15 cellular contexts compared by ENCODE assay signal in genomic region chr15:59232476-59232875, GRCh38. TPM values are rescaled to one million over a fixed set of nuclear protein-coding genes. Genes with fewer than 3 reads are reported as not detected.
DNase-seq lines count a peak whose midpoint lies in the region; ATAC-seq, FAIRE-seq and TF ChIP-seq lines count a peak whose summit lies in the region.
"Had no signal": no experiment of that assay in that cellular context is flagged by ENCODE, and none has a peak within 500 bp of the region (broad histone marks: within the 10 kb centered on the region; RNA-seq: fewer than 3 reads in every experiment).

No MANE protein-coding gene starts in this region.

- peak; percentile 67 for DNase-seq in AG09309 (ENCODE audit: low read depth)
- peak; percentile 10 for DNase-seq in Panc1 (ENCODE audit: low read depth, low spot score)
- peak; percentile 96 for DNase-seq in endothelial cell of umbilical vein (ENCODE audit: low read depth, low spot score)
- DNase-seq in myocyte (ENCODE audit: low read depth): peak; percentile 63
- no peak for DNase-seq in NCI-H2196 treated with DMSO at 0.1 percent for 48 hours (lab: John Stamatoyannopoulos, UW; ENCODE audit: unreplicated experiment)
- no peak for DNase-seq in H4 (ENCODE audit: low spot score)
- DNase-seq in NAMALWA (ENCODE audit: low spot score): no peak
- DNase-seq: gastrocnemius medialis; naive thymus-derived CD8-positive, alpha-beta T cell; NCI-H1105; NK-92 treated with Interleukin-12 subunit alpha and Interleukin-12 subunit beta, amount 100 ng/mL, for 24 hours had no signal

- no peaks in the 10 kb centered on the region for H3K9me1 ChIP-seq in endothelial cell of umbilical vein (replicated peaks; ENCODE audit: control insufficient read depth, extremely low read depth, insufficient read depth, low read length)

- in situ Hi-C loops in Panc1 (cut with HindIII; ENCODE audit: low pct_unique_long_range_greater_than_20kb, low sequenced_read_pairs): no loop called here

- H3K27me3 ChIP-seq in Panc1 (ENCODE audit: control insufficient read depth, insufficient read depth, low read length): no peaks in the 10 kb centered on the region
- H3K27me3 ChIP-seq in endothelial cell of umbilical vein (ENCODE audit: control insufficient read depth in 2 of 2, insufficient read depth in 2 of 2, low read length in 2 of 2): no peaks in the 10 kb centered on the region
- H3K27me3 ChIP-seq: gastrocnemius medialis had no signal

- TF ChIP-seq CTCF in AG09309 (IDR thresholded peaks at IDR 0.05; ENCODE audit: control insufficient read depth, insufficient read depth, low read depth, low read length, missing control alignments): no peak
- no peak for TF ChIP-seq CTCF in Panc1 (IDR thresholded peaks at IDR 0.05)
- no peak for TF ChIP-seq CTCF in endothelial cell of umbilical vein (IDR thresholded peaks at IDR 0.05; ENCODE audit: extremely low read depth in 1 of 2, insufficient read depth in 1 of 2, low read depth in 1 of 2, low read length in 2 of 2)

- H3K27ac ChIP-seq in Panc1 (ENCODE audit: low read length) (no peak overlapping the region), endothelial cell of umbilical vein (ENCODE audit: insufficient read depth, low read depth, low read length) (peak overlapping the region; percentile 99)
- H3K27ac ChIP-seq: C4-2B, gastrocnemius medialis had no signal

- POLR2A ChIA-PET in Panc1 (lab: Charles Lee): no interaction called here
- POLR2A ChIA-PET in endothelial cell of umbilical vein (lab: Charles Lee): no interaction called here

- 0 out of 2 replicates have a peak, but pooled peaks cover 2% of the 10 kb centered on the region for H3K36me3 ChIP-seq in Panc1 (ENCODE audit: control insufficient read depth, insufficient read depth, low read length)
- peaks cover 2 to 7% of the 10 kb centered on the region in 2 experiments for H3K36me3 ChIP-seq in endothelial cell of umbilical vein (ENCODE audit: control insufficient read depth in 2 of 2, extremely low read depth in 1 of 2, insufficient read depth in 2 of 2, low read length in 2 of 2)

- BruUV-seq in Panc1 (replicated peaks; lab: Mats Ljungman, UMichigan) (no TSS peak), endothelial cell of umbilical vein (replicated peaks; lab: Mats Ljungman, UMichigan) (no TSS peak)

- H3K4me3 ChIP-seq in AG09309 (ENCODE audit: control insufficient read depth, low read depth, low read length): no peak overlapping the region
- H3K4me3 ChIP-seq in Panc1 (ENCODE audit: low read depth in 2 of 2, low read length in 2 of 2): no peak overlapping the region
- H3K4me3 ChIP-seq in endothelial cell of umbilical vein (replicated peaks in 1 of 3; ENCODE audit: insufficient read depth in 1 of 3, low read depth in 1 of 3, low read length in 3 of 3): peak overlapping the region in 1 of 3 experiments; percentile 3
- H3K4me3 ChIP-seq: gastrocnemius medialis, GM12878 had no signal

- TF ChIP-seq POLR2A in endothelial cell of umbilical vein (IDR thresholded peaks at IDR 0.05; ENCODE audit: low read depth, low read length): no peak

- peaks cover 7% of the 10 kb centered on the region for H3K79me2 ChIP-seq in endothelial cell of umbilical vein (ENCODE audit: control insufficient read depth, insufficient read depth, low read length)

- peak overlapping the region; percentile 73 for H3K4me2 ChIP-seq in endothelial cell of umbilical vein (ENCODE audit: insufficient read depth, low read length)

- dilution Hi-C loops in endothelial cell of umbilical vein (cut with MboI; ENCODE audit: extremely low pct_ligation_motif_present, low sequenced_read_pairs): no loop called here

- peak; percentile 97 for FAIRE-seq in endothelial cell of umbilical vein (lab: Jason Lieb, UNC)

- CTCF ChIA-PET in Panc1 (lab: Charles Lee): interaction anchor here (0.6 kb wide), 1 partner anchor 62 kb away, joined by 3 read pairs; no protein-coding TSS in a partner anchor
- CTCF ChIA-PET in endothelial cell of umbilical vein (lab: Charles Lee): interaction anchor here (1.0 to 1.8 kb wide), 10 partner anchors 8 to 142 kb away, joined by 3 to 16 read pairs (median 3); no protein-coding TSS in a partner anchor

- peak overlapping the region; percentile 83 for H3K9ac ChIP-seq in endothelial cell of umbilical vein (replicated peaks; ENCODE audit: extremely low read depth, insufficient read depth, low read length)

- H4K20me1 ChIP-seq in endothelial cell of umbilical vein (replicated peaks; ENCODE audit: control insufficient read depth, extremely low read depth, insufficient read depth, low read length): no peaks in the 10 kb centered on the region

- H3K4me1 ChIP-seq in Panc1 (ENCODE audit: control insufficient read depth, insufficient read depth, low read length): no peaks in the 10 kb centered on the region
- peaks cover 33% of the 10 kb centered on the region for H3K4me1 ChIP-seq in endothelial cell of umbilical vein (ENCODE audit: control insufficient read depth, extremely low read depth, insufficient read depth, low read length)

- intact Hi-C loops in Panc1 (cut with micrococcal nuclease; ENCODE audit: unreplicated experiment) (no loop called here), endothelial cell of umbilical vein (cut with micrococcal nuclease) (loop anchor here (1.0 to 2.0 kb wide), 4 partner anchors 14 to 64 kb away; no protein-coding TSS in a partner anchor)

- no peak overlapping the region for H2AFZ ChIP-seq in endothelial cell of umbilical vein (ENCODE audit: low read depth, low read length)

- ATAC-seq in Panc1 (no peak), HG03039 (IDR thresholded peaks at IDR 0.05; ENCODE audit: unreplicated experiment) (no peak)
- ATAC-seq: GM12878; naive thymus-derived CD8-positive, alpha-beta T cell had no signal

- H3K9me3 ChIP-seq in Panc1 (ENCODE audit: control insufficient read depth, insufficient read depth, low read depth, low read length): no peaks in the 10 kb centered on the region
- no peaks in the 10 kb centered on the region for H3K9me3 ChIP-seq in endothelial cell of umbilical vein (replicated peaks; ENCODE audit: control insufficient read depth, insufficient read depth, low read length)
- H3K9me3 ChIP-seq: gastrocnemius medialis had no signal

TF ChIP-seq in endothelial cell of umbilical vein, 7 proteins besides CTCF, POLR2A, EP300 and RAD21:
- TF ChIP-seq JUN (IDR thresholded peaks at IDR 0.05; ENCODE audit: borderline replicate concordance, insufficient read depth, insufficient read length, low read depth) (peak; percentile 91), FOS (IDR thresholded peaks at IDR 0.05; ENCODE audit: borderline replicate concordance, insufficient read depth, low read length) (peak; percentile 88), EZH2 (IDR thresholded peaks at IDR 0.05; ENCODE audit: borderline replicate concordance, low read depth, low read length, severe bottlenecking) (no peak), POLR2AphosphoS5 (IDR thresholded peaks at IDR 0.05; ENCODE audit: insufficient read depth, low read depth, low read length) (peak; percentile 68)
TF ChIP-seq in endothelial cell of umbilical vein: peak in this region for 3.

RNA-seq across cellular contexts. Expression of gene LDHAL6B, which starts 25.8 kb away (rescaled TPM):
- total RNA-seq in Panc1 (2021; ENCODE audit: unreplicated experiment): not detected
- polyA plus RNA-seq in Panc1 (2012; ENCODE audit: insufficient read length): not detected
- not detected in 2 replicates for total RNA-seq in endothelial cell of umbilical vein
- polyA plus RNA-seq in endothelial cell of umbilical vein: not detected in 2 replicates
- not detected in 2 replicates for polyA plus RNA-seq in endothelial cell of umbilical vein (2011; cell fraction: cytosol; rRNA removed)
- 0.07 and 0.11 TPM in 2 replicates for polyA plus RNA-seq in endothelial cell of umbilical vein (2011; cell fraction: nucleus; rRNA removed)
- polyA plus RNA-seq in endothelial cell of umbilical vein (2012): 0.09 and 0.35 TPM in 2 replicates
- polyA minus RNA-seq in endothelial cell of umbilical vein: not detected in 2 replicates
- not detected for polyA minus RNA-seq in endothelial cell of umbilical vein (2011; cell fraction: cytosol; rRNA and poly(A)+ RNA removed)
- not detected in 2 replicates for polyA minus RNA-seq in endothelial cell of umbilical vein (2011; cell fraction: nucleus; rRNA and poly(A)+ RNA removed)
- total RNA-seq in myocyte: not detected in 2 replicates
- polyA plus RNA-seq in myocyte (2012): 0.11 TPM
- total RNA-seq in H4 (2014; rRNA removed; shearing (Covaris generic)): not detected in 2 replicates
- total RNA-seq: activated T-helper 2 cell treated with anti-CD3 and anti-CD28 coated beads, Interferon-gamma antibody, Interleukin-2, Interleukin-4, amounts not matched to agents 10 μg/mL and 5 μg/mL and 100 μg/mL, durations not matched to agents 14 hours and 24 hours and 36 hours; gastrocnemius medialis; GM12878; naive thymus-derived CD8-positive, alpha-beta T cell had no signal
- polyA plus RNA-seq: naive thymus-derived CD8-positive, alpha-beta T cell had no signal

Comparison
In these comparisons a context has a peak if more than half of its experiments do, and no peak if none do; other contexts are left out.
1. DNase-seq: peak in AG09309 (single experiment), Panc1 (single experiment), endothelial cell of umbilical vein (single experiment) and myocyte (single experiment); none in NCI-H2196 treated with DMSO at 0.1 percent for 48 hours (single experiment), H4 (single experiment) and NAMALWA (single experiment).